ENCODE assay signal across 16 cellular contexts in the genomic region with DNA sequence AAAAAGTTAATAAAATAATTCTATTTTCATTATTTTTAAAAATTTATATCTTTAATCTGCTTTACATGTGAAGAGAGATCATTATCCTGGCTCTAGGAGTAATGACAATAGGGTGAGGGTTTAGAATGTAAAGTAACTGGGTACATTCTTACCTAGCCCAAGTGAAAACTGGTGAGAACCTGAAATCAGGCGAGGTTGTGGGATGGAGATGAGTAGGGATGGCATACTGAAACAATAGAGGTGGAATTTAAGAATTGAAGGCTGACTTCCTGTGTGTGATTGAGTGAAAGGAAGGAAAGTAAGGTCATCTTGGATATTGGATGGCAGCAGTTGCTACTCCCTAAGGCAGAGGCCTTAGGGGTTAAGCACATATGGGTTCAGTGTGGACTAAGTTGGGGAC.
DNase-seq lines count a peak whose midpoint lies in the region; ATAC-seq and TF ChIP-seq lines count a peak whose summit lies in the region.
"Had no signal": no experiment of that assay in that cellular context is flagged by ENCODE, and none has a peak within 500 bp of the region (broad histone marks: within the 10 kb centered on the region; RNA-seq: fewer than 3 reads in every experiment).

No MANE protein-coding gene starts in this region.

- ATAC-seq in HG03097 (IDR thresholded peaks at IDR 0.05; ENCODE audit: low FRiP score, unreplicated experiment): no peak

- H3K36me3 ChIP-seq in H7 (replicated peaks; ENCODE audit: control insufficient read depth, insufficient read depth, low read length): no peaks in the 10 kb centered on the region
- H3K36me3 ChIP-seq: BLaER1 had no signal

- no peaks in the 10 kb centered on the region for H3K9me3 Mint-ChIP-seq in endothelial cell (ENCODE audit: unreplicated experiment)

- no peaks in the 10 kb centered on the region for H3K27me3 ChIP-seq in H7 (ENCODE audit: control insufficient read depth, insufficient read depth, low read length)
- H3K27me3 ChIP-seq: BLaER1 had no signal

- TF ChIP-seq CTCF in endothelial cell (IDR thresholded peaks at IDR 0.05; ENCODE audit: unreplicated experiment): no peak

- peak overlapping the region; percentile 78 for H3K27ac Mint-ChIP-seq in endothelial cell (ENCODE audit: unreplicated experiment)
- H3K27ac Mint-ChIP-seq: CD14-positive monocyte; CD4-positive, alpha-beta memory T cell had no signal

- DNase-seq in H7: peak; percentile 16
- peak; percentile 26 for DNase-seq in NCI-H69 (lab: John Stamatoyannopoulos, UW)
- no peak for DNase-seq in endothelial cell (ENCODE audit: low spot score)
- DNase-seq in mesenteric fat pad (ENCODE audit: low spot score): no peak
- no peak for DNase-seq in NCI-H2029 (lab: John Stamatoyannopoulos, UW)
- DNase-seq in stimulated activated CD4-positive, alpha-beta T cell treated with anti-CD3 and anti-CD28 coated beads, Interleukin-4, amount 100 ng/mL, for 24 hours: no peak
- DNase-seq: 8988T; CD4-positive, alpha-beta memory T cell; DMS153; GF-D8; GOT3; HCEC 1CT; IMR-90 had no signal

- H3K4me1 Mint-ChIP-seq in endothelial cell (ENCODE audit: unreplicated experiment): peaks cover 14% of the 10 kb centered on the region
- H3K4me1 Mint-ChIP-seq: CD14-positive monocyte; CD4-positive, alpha-beta memory T cell had no signal

- no peaks in the 10 kb centered on the region for H3K36me3 Mint-ChIP-seq in endothelial cell (ENCODE audit: low read depth, unreplicated experiment)
- H3K36me3 Mint-ChIP-seq: CD14-positive monocyte; CD4-positive, alpha-beta memory T cell had no signal

- no peaks in the 10 kb centered on the region for H3K27me3 Mint-ChIP-seq in endothelial cell (ENCODE audit: unreplicated experiment)
- H3K27me3 Mint-ChIP-seq: CD4-positive, alpha-beta memory T cell had no signal

- no peak overlapping the region for H3K4me3 ChIP-seq in H7 (ENCODE audit: insufficient read depth, low read depth, low read length)
- H3K4me3 ChIP-seq: BLaER1 had no signal

- no peak overlapping the region for H3K4me3 Mint-ChIP-seq in endothelial cell (ENCODE audit: unreplicated experiment)
- H3K4me3 Mint-ChIP-seq: CD14-positive monocyte; CD4-positive, alpha-beta memory T cell had no signal

Comparison
In these comparisons a context has a peak if more than half of its experiments do, and no peak if none do; other contexts are left out.
1. DNase-seq: peak in H7 (single experiment) and NCI-H69 (single experiment); none in endothelial cell (single experiment), mesenteric fat pad (single experiment), NCI-H2029 (single experiment) and stimulated activated CD4-positive, alpha-beta T cell treated with anti-CD3 and anti-CD28 coated beads, Interleukin-4, amount 100 ng/mL, for 24 hours (single experiment).